In genomic region chr11:995752-996420, GRCh38 we compare ENCODE assay signal across 1 cellular context.
TF ChIP-seq lines count a peak whose summit lies in the region.

No MANE protein-coding gene starts in this region.

TF ChIP-seq in WTC11, 78 proteins besides CTCF, POLR2A, EP300 and RAD21 (continued from another document):
- TF ChIP-seq STAT6 (CRISPR knock-in tag; conservative IDR thresholded peaks at IDR 0.05; ENCODE audit: low read depth) (no peak), ZNF532 (CRISPR knock-in tag; IDR thresholded peaks at IDR 0.05; ENCODE audit: borderline replicate concordance) (no peak)
